22 cellular contexts compared by ENCODE assay signal in genomic region chr13:92460479-92460878, GRCh38.
"Had no signal": no experiment of that assay in that cellular context is flagged by ENCODE, and none has a peak within 500 bp of the region (broad histone marks: within the 10 kb centered on the region; RNA-seq: fewer than 3 reads in every experiment).

No MANE protein-coding gene starts in this region.

- H3K27me3 Mint-ChIP-seq: natural killer cell treated with Interleukin-12 subunit alpha and Interleukin-12 subunit beta and Interleukin-15 and Interleukin-18, amount 100 ng/mL, for 72 hours; stimulated activated naive CD8-positive, alpha-beta T cell treated with anti-CD3 and anti-CD28 coated beads, Interleukin-15, Interleukin-2, amounts not matched to agents 100 ng/mL and 50 ng/mL, for 24 hours had no signal

- H3K4me1 Mint-ChIP-seq: endodermal cell, WTC11 had no signal

- H3K4me3 ChIP-seq: breast epithelium, gastrocnemius medialis, right atrium auricular region, suprapubic skin had no signal

- H3K36me3 Mint-ChIP-seq: activated naive CD4-positive, alpha-beta T cell treated with anti-CD3 and anti-CD28 coated beads, Interleukin-2, amount 50 U/mL, for 72 hours; WTC11 had no signal

- H3K27ac Mint-ChIP-seq: activated CD8-positive, alpha-beta T cell treated with anti-CD3 and anti-CD28 coated beads, Interleukin-2, amount 10 ng/mL, durations not matched to agents 7 days and 5 days; activated naive CD4-positive, alpha-beta T cell treated with anti-CD3 and anti-CD28 coated beads, Interleukin-2, amount 50 U/mL, for 72 hours; activated T-cell treated with anti-CD3 and anti-CD28 coated beads, Interleukin-2, amount 50 U/mL, for 72 hours; endodermal cell; natural killer cell treated with Interleukin-12 subunit alpha and Interleukin-12 subunit beta and Interleukin-15 and Interleukin-18, amount 100 ng/mL, for 72 hours; progenitor cell of endocrine pancreas; stimulated activated naive CD8-positive, alpha-beta T cell treated with anti-CD3 and anti-CD28 coated beads, Interleukin-15, Interleukin-2, amounts not matched to agents 100 ng/mL and 50 ng/mL, for 24 hours; WTC11 had no signal

- H3K36me3 ChIP-seq: breast epithelium, gastrocnemius medialis, right atrium auricular region, suprapubic skin had no signal

- ATAC-seq: activated CD8-positive, alpha-beta T cell treated with anti-CD3 and anti-CD28 coated beads, Interleukin-2, amount 10 ng/mL, durations not matched to agents 7 days and 5 days; activated naive CD4-positive, alpha-beta T cell treated with anti-CD3 and anti-CD28 coated beads, Interleukin-2, amount 50 U/mL, for 72 hours; activated T-cell treated with anti-CD3 and anti-CD28 coated beads, Interleukin-2, amount 50 U/mL, for 72 hours; gastrocnemius medialis; left ventricle myocardium superior; natural killer cell treated with Interleukin-12 subunit alpha and Interleukin-12 subunit beta and Interleukin-15 and Interleukin-18, amount 100 ng/mL, for 72 hours; WTC11 had no signal

- H3K9me3 ChIP-seq: breast epithelium, gastrocnemius medialis, right atrium auricular region, suprapubic skin had no signal

- H3K4me1 ChIP-seq: breast epithelium, gastrocnemius medialis, right atrium auricular region, suprapubic skin had no signal

- H3K4me3 Mint-ChIP-seq: activated CD8-positive, alpha-beta T cell treated with anti-CD3 and anti-CD28 coated beads, Interleukin-2, amount 10 ng/mL, durations not matched to agents 7 days and 5 days; activated T-cell treated with anti-CD3 and anti-CD28 coated beads, Interleukin-2, amount 50 U/mL, for 72 hours; endodermal cell; natural killer cell treated with Interleukin-12 subunit alpha and Interleukin-12 subunit beta and Interleukin-15 and Interleukin-18, amount 100 ng/mL, for 72 hours; stimulated activated naive CD8-positive, alpha-beta T cell treated with anti-CD3 and anti-CD28 coated beads, Interleukin-15, Interleukin-2, amounts not matched to agents 100 ng/mL and 50 ng/mL, for 24 hours; WTC11 had no signal

- H3K9me3 Mint-ChIP-seq: endodermal cell, WTC11 had no signal

- DNase-seq: activated CD4-positive, alpha-beta T cell treated with anti-CD3 and anti-CD28 coated beads for 4 hours; activated CD8-positive, alpha-beta memory T cell treated with anti-CD3 and anti-CD28 coated beads, Interleukin-2, amount 50 U/mL, for 4 hours; activated CD8-positive, alpha-beta T cell treated with anti-CD3 and anti-CD28 coated beads, Interleukin-2, amount 10 ng/mL, durations not matched to agents 7 days and 5 days; activated gamma-delta T cell; activated T-cell treated with anti-CD3 and anti-CD28 coated beads, Interleukin-2, amount 50 U/mL, for 72 hours; amygdala; cerebellar nuclear complex; endodermal cell; gastrocnemius medialis; left ventricle myocardium superior; mesendoderm; nucleus accumbens; T-helper 2 cell; trophoblast cell had no signal
